ENCODE assay signal across 1 cellular context in genomic region chr12:80565276-80565675, GRCh38.
TF ChIP-seq lines count a peak whose summit lies in the region.

No MANE protein-coding gene starts in this region.

TF ChIP-seq in IMR-90, 13 proteins besides CTCF, POLR2A, EP300 and RAD21:
- TF ChIP-seq, protein P1, sequence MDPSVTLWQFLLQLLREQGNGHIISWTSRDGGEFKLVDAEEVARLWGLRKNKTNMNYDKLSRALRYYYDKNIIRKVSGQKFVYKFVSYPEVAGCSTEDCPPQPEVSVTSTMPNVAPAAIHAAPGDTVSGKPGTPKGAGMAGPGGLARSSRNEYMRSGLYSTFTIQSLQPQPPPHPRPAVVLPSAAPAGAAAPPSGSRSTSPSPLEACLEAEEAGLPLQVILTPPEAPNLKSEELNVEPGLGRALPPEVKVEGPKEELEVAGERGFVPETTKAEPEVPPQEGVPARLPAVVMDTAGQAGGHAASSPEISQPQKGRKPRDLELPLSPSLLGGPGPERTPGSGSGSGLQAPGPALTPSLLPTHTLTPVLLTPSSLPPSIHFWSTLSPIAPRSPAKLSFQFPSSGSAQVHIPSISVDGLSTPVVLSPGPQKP (IDR thresholded peaks at IDR 0.05; ENCODE audit: borderline replicate concordance, low read depth, low read length): no peak
- TF ChIP-seq CEBPB (IDR thresholded peaks at IDR 0.05; ENCODE audit: low read depth, low read length): no peak
- no peak for TF ChIP-seq MAFK (IDR thresholded peaks at IDR 0.05; ENCODE audit: low read depth, low read length)
- TF ChIP-seq NFE2L2 (IDR thresholded peaks at IDR 0.05; ENCODE audit: low read depth, low read length): no peak
- TF ChIP-seq BHLHE40 (IDR thresholded peaks at IDR 0.05; ENCODE audit: low read depth, low read length): no peak
- no peak for TF ChIP-seq MXI1 (IDR thresholded peaks at IDR 0.05; ENCODE audit: borderline replicate concordance, low read depth, low read length)
- no peak for TF ChIP-seq RFX5 (IDR thresholded peaks at IDR 0.05; ENCODE audit: low read depth, low read length)
- no peak for TF ChIP-seq MAZ (IDR thresholded peaks at IDR 0.05; ENCODE audit: borderline replicate concordance, low read depth, low read length)
- no peak for TF ChIP-seq SMC3 (IDR thresholded peaks at IDR 0.05; ENCODE audit: low read depth, low read length)
- TF ChIP-seq, protein P2, sequence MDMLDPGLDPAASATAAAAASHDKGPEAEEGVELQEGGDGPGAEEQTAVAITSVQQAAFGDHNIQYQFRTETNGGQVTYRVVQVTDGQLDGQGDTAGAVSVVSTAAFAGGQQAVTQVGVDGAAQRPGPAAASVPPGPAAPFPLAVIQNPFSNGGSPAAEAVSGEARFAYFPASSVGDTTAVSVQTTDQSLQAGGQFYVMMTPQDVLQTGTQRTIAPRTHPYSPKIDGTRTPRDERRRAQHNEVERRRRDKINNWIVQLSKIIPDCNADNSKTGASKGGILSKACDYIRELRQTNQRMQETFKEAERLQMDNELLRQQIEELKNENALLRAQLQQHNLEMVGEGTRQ (IDR thresholded peaks at IDR 0.05; ENCODE audit: low read depth, low read length): no peak
- no peak for TF ChIP-seq RCOR1 (IDR thresholded peaks at IDR 0.05; ENCODE audit: insufficient replicate concordance, low read length)
- no peak for TF ChIP-seq FOS (IDR thresholded peaks at IDR 0.05; ENCODE audit: low read depth, low read length)
- no peak for TF ChIP-seq CHD1 (IDR thresholded peaks at IDR 0.05; ENCODE audit: low read depth, low read length)
